ENCODE assay signal across 25 cellular contexts in the genomic region with DNA sequence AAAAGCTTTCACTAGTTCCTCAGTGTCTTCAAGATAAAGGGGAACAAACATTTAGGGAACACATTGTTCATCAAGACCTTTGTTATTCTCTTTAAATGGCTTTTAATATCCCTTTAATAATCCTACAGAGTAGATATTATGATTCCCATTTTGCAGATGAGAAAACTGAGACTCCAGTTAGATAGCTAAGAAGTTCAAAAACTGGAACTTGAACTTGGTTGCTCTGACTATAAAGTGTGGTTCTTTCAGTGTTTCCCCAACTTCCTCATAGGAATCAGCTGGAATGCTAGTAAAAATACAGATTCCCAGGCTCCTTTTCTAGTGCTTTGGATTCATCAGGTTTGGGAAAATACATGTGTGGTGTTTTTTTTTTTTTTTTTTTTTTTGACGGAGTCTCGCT. TPM values are rescaled to one million over a fixed set of nuclear protein-coding genes. Genes with fewer than 3 reads are reported as not detected.
DNase-seq lines count a peak whose midpoint lies in the region; ATAC-seq, FAIRE-seq and TF ChIP-seq lines count a peak whose summit lies in the region.
"Had no signal": no experiment of that assay in that cellular context is flagged by ENCODE, and none has a peak within 500 bp of the region (broad histone marks: within the 10 kb centered on the region; RNA-seq: fewer than 3 reads in every experiment).

No MANE protein-coding gene starts in this region.

- no peaks in the 10 kb centered on the region for H3K9me3 ChIP-seq in heart left ventricle
- H3K9me3 ChIP-seq in K562 (replicated peaks; ENCODE audit: control insufficient read depth, insufficient read depth, low read depth, low read length): no peaks in the 10 kb centered on the region
- no peaks in the 10 kb centered on the region for H3K9me3 ChIP-seq in mucosa of stomach (ENCODE audit: control insufficient read depth, low read length)
- H3K9me3 ChIP-seq in thyroid gland: no peaks in the 10 kb centered on the region

- no peak for TF ChIP-seq CTCF in heart left ventricle (IDR thresholded peaks at IDR 0.05)
- TF ChIP-seq CTCF in K562 (IDR thresholded peaks at IDR 0.05 in 2 of 3, conservative IDR thresholded peaks at IDR 0.05 in 1 of 3; ENCODE audit: insufficient read depth in 2 of 3, low read depth in 1 of 3, low read length in 3 of 3): no peak
- TF ChIP-seq CTCF in thyroid gland (IDR thresholded peaks at IDR 0.05): no peak

- peaks cover 17% of the 10 kb centered on the region; the same call in 1 of the 2 replicates for H4K20me1 ChIP-seq in K562 (replicated peaks; ENCODE audit: control insufficient read depth, insufficient read depth, low read length)

- no peak overlapping the region for H3K9ac ChIP-seq in K562 (ENCODE audit: insufficient read depth in 1 of 2, low read depth in 2 of 2, low read length in 2 of 2)
- H3K9ac ChIP-seq in mucosa of stomach (ENCODE audit: low read length): peak overlapping the region; percentile 47
- H3K9ac ChIP-seq: GM23248 had no signal

- H3K36me3 ChIP-seq in heart left ventricle: no peaks in the 10 kb centered on the region
- H3K36me3 ChIP-seq in K562 (ENCODE audit: control insufficient read depth, insufficient read depth, low read length): no peaks in the 10 kb centered on the region; the same call in 2 of the 3 replicates
- H3K36me3 ChIP-seq in mucosa of stomach (ENCODE audit: control insufficient read depth, insufficient read depth, low read length): no peaks in the 10 kb centered on the region
- no peaks in the 10 kb centered on the region for H3K36me3 ChIP-seq in thyroid gland

- TF ChIP-seq POLR2A in heart left ventricle (IDR thresholded peaks at IDR 0.05) (no peak), K562 (conservative IDR thresholded peaks at IDR 0.05) (no peak), thyroid gland (IDR thresholded peaks at IDR 0.05) (no peak)

- H3K79me2 ChIP-seq in K562 (ENCODE audit: control insufficient read depth, insufficient read depth, low read length): no peaks in the 10 kb centered on the region

- H3K4me3 ChIP-seq in heart left ventricle: no peak overlapping the region
- H3K4me3 ChIP-seq in K562: no peak overlapping the region
- H3K4me3 ChIP-seq in mucosa of stomach (ENCODE audit: low read length): no peak overlapping the region
- no peak overlapping the region for H3K4me3 ChIP-seq in thyroid gland (replicated peaks in 1 of 3)
- H3K4me3 ChIP-seq: GM23248 had no signal

- no peak overlapping the region for H3K4me2 ChIP-seq in K562 (ENCODE audit: insufficient read depth, low read length)

- H3K9me1 ChIP-seq in K562 (ENCODE audit: control insufficient read depth, insufficient read depth, low read length): no peaks in the 10 kb centered on the region

- CTCF ChIA-PET in K562 (lab: Yijun Ruan, JAX; ENCODE audit: low intra/inter-chr PET ratio): no interaction called here

- no peak overlapping the region for H2AFZ ChIP-seq in K562 (ENCODE audit: low read depth, low read length)
- H2AFZ ChIP-seq: GM23248 had no signal

- no peak for TF ChIP-seq RAD21 in K562 (CRISPR knock-in tag; conservative IDR thresholded peaks at IDR 0.05 in 1 of 2, IDR thresholded peaks at IDR 0.05 in 1 of 2)

- in situ Hi-C loops in K562 (cut with MboI): no loop called here
- in situ Hi-C loops in KBM-7 (cut with MboI; ENCODE audit: low pct_unique_long_range_greater_than_20kb, low sequenced_read_pairs): no loop called here

- TF ChIP-seq EP300 in K562 (IDR thresholded peaks at IDR 0.05; ENCODE audit: low read length): no peak

- H3K4me1 ChIP-seq in heart left ventricle (peaks cover 0 to 39% (median 13%) of the 10 kb centered on the region in 12 donors), K562 (replicated peaks in 1 of 2; ENCODE audit: control insufficient read depth in 2 of 2, insufficient read depth in 2 of 2, low read length in 2 of 2) (no peaks in the 10 kb centered on the region; a peak in 1 of 5 replicates), mucosa of stomach (ENCODE audit: control insufficient read depth, insufficient read depth, low read length) (peaks cover 43% of the 10 kb centered on the region), thyroid gland (peaks cover 30 to 72% of the 10 kb centered on the region in 2 donors)

- FAIRE-seq in K562 (lab: Jason Lieb, UNC): no peak
- FAIRE-seq: GM12891, GM19239 had no signal

- H3K27ac ChIP-seq in heart left ventricle: peak overlapping the region in 7 of 12 donors; percentile 37 to 87 (median 69)
- no peak overlapping the region for H3K27ac ChIP-seq in K562 (ENCODE audit: extremely low read depth, low read depth, low read length)
- peak overlapping the region; percentile 77 to 84 (median 79) for H3K27ac ChIP-seq in thyroid gland
- H3K27ac ChIP-seq: GM23248 had no signal

- DNase-seq in heart left ventricle (no peak), cardiac septum (ENCODE audit: low spot score) (no peak), K562 (ENCODE audit: extremely low read depth in 1 of 4, low spot score in 3 of 4) (no peak), thyroid gland (no peak), occipital lobe (lab: John Stamatoyannopoulos, UW) (no peak), KBM-7 (no peak)
- DNase-seq: 8988T, COR-L47, GF-D8, GM23248, HCEC 1CT, NCI-H1417 treated with DMSO at 0.1 percent for 48 hours, NCI-H187 treated with DMSO at 0.1 percent for 48 hours, NCI-H2227 treated with DMSO at 0.1 percent for 48 hours, NCI-H510A treated with DMSO at 0.1 percent for 48 hours, SHP77 treated with DMSO at 0.1 percent for 48 hours had no signal

- ATAC-seq in heart left ventricle (no peak), K562 (no peak), GM21423 (IDR thresholded peaks at IDR 0.05; ENCODE audit: unreplicated experiment) (no peak)

- POLR2A ChIA-PET in K562 (lab: Yijun Ruan, JAX): no interaction called here

- 92 to 100% (median 97%) methylated on average over 1 to 2 of the region's 2 CpGs for WGBS in heart left ventricle, 4 donors
- no CpG with 5 or more reads among the region's 2 CpGs for WGBS in K562 (ENCODE audit: insufficient coverage, low coverage, missing lambda C conversion rate)
- WGBS in thyroid gland, 2 donors: 100% methylated on average over 2 of the region's 2 CpGs; no CpG with 5 or more reads in 1 of the 2 donors

- intact Hi-C loops in heart left ventricle (cut with DNase I): no loop called here
- intact Hi-C loops in cardiac septum (cut with DNase I): no loop called here
- intact Hi-C loops in K562 (cut with micrococcal nuclease): no loop called here
- intact Hi-C loops in thyroid gland (cut with DNase I): no loop called here

- H3K27me3 ChIP-seq in heart left ventricle (peaks cover 0 to 41% (median 0%) of the 10 kb centered on the region in 9 donors), K562 (ENCODE audit: control insufficient read depth in 2 of 2, insufficient read depth in 2 of 2, low read length in 2 of 2) (no peaks in the 10 kb centered on the region), mucosa of stomach (ENCODE audit: control insufficient read depth, insufficient read depth, low read length) (no peaks in the 10 kb centered on the region), thyroid gland (no peaks in the 10 kb centered on the region)

- BruUV-seq in K562 (replicated peaks; lab: Mats Ljungman, UMichigan): no TSS peak

TF ChIP-seq in K562, 482 proteins besides CTCF, POLR2A, EP300 and RAD21 (continues in another document):
- TF ChIP-seq CREBBP (IDR thresholded peaks at IDR 0.05; ENCODE audit: low read depth, low read length) (no peak), PHB2 (IDR thresholded peaks at IDR 0.05; ENCODE audit: low read depth) (no peak), BRD4 (IDR thresholded peaks at IDR 0.05) (no peak)

RNA-seq across cellular contexts. Expression of gene DLG3, which starts 37.7 kb away (rescaled TPM):
- total RNA-seq in heart left ventricle (10 to 100 TPM in 5 of 9 donors, 1 to 10 TPM in 4; 6.8 to 14.8 (median 10.3) TPM), cardiac septum (10.9 TPM), K562 (2014; rRNA removed) (4.3 and 4.5 TPM in 2 replicates), K562 (2014; rRNA removed; fragmentation: Illumina TruSeq; extraction: Trizol) (9.9 and 12.9 TPM in 2 replicates), K562 (2015; rRNA removed; fragmentation: Illumina TruSeq; extraction: Trizol) (5.4 and 9.2 TPM in 2 replicates), K562 (2021) (8.2 and 8.7 TPM in 2 replicates), thyroid gland (10 to 100 TPM; 31.4 to 79.5 (median 61.9) TPM), occipital lobe (84.1 TPM)
- polyA plus RNA-seq in heart left ventricle (1 to 10 TPM; 6.1 to 9.1 TPM), K562 (2011; rRNA removed) (10.4 and 11.9 TPM in 2 replicates), K562 (2014; fragmentation: Illumina TruSeq; extraction: Trizol) (10.6 and 15.7 TPM in 2 replicates), K562 (2014; fragmentation: Nextera tagmentation; extraction: Ambion mirVana) (1 to 10 TPM; 3.1 TPM), K562 (2014; rRNA removed) (6.8 and 8.8 TPM in 2 replicates)
- 6.5 and 9.0 TPM in 2 replicates for total RNA-seq in K562 (2011; cell fraction: chromatin; rRNA removed; ENCODE audit: low replicate concordance)
- total RNA-seq in K562 (2011; cell fraction: nucleolus; rRNA removed): 4.2 and 4.3 TPM in 2 replicates
- 5.1 and 5.2 TPM in 2 replicates for total RNA-seq in K562 (2011; cell fraction: nucleoplasm; rRNA removed)
- 4.6 and 8.8 TPM in 2 replicates for polyA plus RNA-seq in K562 (2011; cell fraction: cytosol; rRNA removed)
- polyA plus RNA-seq in K562 (2011; cell fraction: nucleus; rRNA removed): 6.6 and 7.7 TPM in 2 replicates
- polyA plus RNA-seq in K562 (2012): 6.1 and 6.4 TPM in 2 replicates
- 9.7 and 11.6 TPM in 2 replicates for polyA minus RNA-seq in K562 (2011; rRNA and poly(A)+ RNA removed)
- polyA minus RNA-seq in K562 (2011; cell fraction: cytosol; rRNA and poly(A)+ RNA removed): 2.3 and 6.9 TPM in 2 replicates
- 1.3 and 4.4 TPM in 2 replicates for polyA minus RNA-seq in K562 (2011; cell fraction: nucleus; rRNA and poly(A)+ RNA removed)

RNA-seq across cellular contexts. Expression of gene GDPD2, which starts 59.2 kb away (rescaled TPM):
- total RNA-seq in heart left ventricle (not detected), cardiac septum (not detected), K562 (2014; rRNA removed) (not detected in 2 replicates), K562 (2014; rRNA removed; fragmentation: Illumina TruSeq; extraction: Trizol) (not detected in 2 replicates), K562 (2015; rRNA removed; fragmentation: Illumina TruSeq; extraction: Trizol) (not detected in 2 replicates), K562 (2021) (0.09 TPM in 1 of 2 replicates, not detected in the other), thyroid gland (not detected), occipital lobe (2.5 TPM)
- polyA plus RNA-seq in heart left ventricle (not detected), K562 (2011; rRNA removed) (0.07 TPM in 1 of 2 replicates, not detected in the other), K562 (2014; fragmentation: Illumina TruSeq; extraction: Trizol) (not detected in 2 replicates), K562 (2014; fragmentation: Nextera tagmentation; extraction: Ambion mirVana) (not detected), K562 (2014; rRNA removed) (not detected in 2 replicates)
- 0.16 and 0.32 TPM in 2 replicates for total RNA-seq in K562 (2011; cell fraction: chromatin; rRNA removed; ENCODE audit: low replicate concordance)
- total RNA-seq in K562 (2011; cell fraction: nucleolus; rRNA removed): not detected in 2 replicates
- total RNA-seq in K562 (2011; cell fraction: nucleoplasm; rRNA removed): not detected in 2 replicates
- 0.06 TPM in 1 of 2 replicates, not detected in the other for polyA plus RNA-seq in K562 (2011; cell fraction: cytosol; rRNA removed)
- polyA plus RNA-seq in K562 (2011; cell fraction: nucleus; rRNA removed): 0.15 and 0.21 TPM in 2 replicates
- not detected in 2 replicates for polyA plus RNA-seq in K562 (2012)
- not detected in 2 replicates for polyA minus RNA-seq in K562 (2011; rRNA and poly(A)+ RNA removed)
- not detected in 2 replicates for polyA minus RNA-seq in K562 (2011; cell fraction: cytosol; rRNA and poly(A)+ RNA removed)
- polyA minus RNA-seq in K562 (2011; cell fraction: nucleus; rRNA and poly(A)+ RNA removed): not detected in 2 replicates
- total RNA-seq: Daoy, GM23248, M059J, RPMI7951 had no signal
- polyA plus RNA-seq: AG04450, CD14-positive monocyte, GM23248 had no signal
